In genomic region chr14:100417466-100417865, GRCh38 we compare ENCODE assay signal across 9 cellular contexts. TPM values are rescaled to one million over a fixed set of nuclear protein-coding genes. Genes with fewer than 3 reads are reported as not detected.
A peak's percentile ranks its signal among the peaks of the same experiment; 100 is the strongest.
DNase-seq lines count a peak whose midpoint lies in the region; ATAC-seq and TF ChIP-seq lines count a peak whose summit lies in the region.
"Had no signal": no experiment of that assay in that cellular context is flagged by ENCODE, and none has a peak within 500 bp of the region (broad histone marks: within the 10 kb centered on the region; RNA-seq: fewer than 3 reads in every experiment).

No MANE protein-coding gene starts in this region.

- H3K4me1 ChIP-seq in NT2/D1 (ENCODE audit: insufficient read depth, insufficient read length): peaks cover 8% of the 10 kb centered on the region
- peaks cover 27% of the 10 kb centered on the region for H3K4me1 ChIP-seq in mesenchymal stem cell (ENCODE audit: control insufficient read depth, insufficient read depth, low read depth, low read length)

- no peak overlapping the region for H3K27ac Mint-ChIP-seq in endothelial cell (ENCODE audit: unreplicated experiment)

- H3K14ac ChIP-seq in mesenchymal stem cell (ENCODE audit: low read length in 2 of 2): peak overlapping the region in 1 of 2 experiments; percentile 89

- H3K18ac ChIP-seq in mesenchymal stem cell (ENCODE audit: low read depth in 1 of 2, low read length in 2 of 2): peak overlapping the region; percentile 71 to 86

- no peak overlapping the region for H2BK120ac ChIP-seq in mesenchymal stem cell (ENCODE audit: low read depth, low read length)

- ATAC-seq in GM21526 (IDR thresholded peaks at IDR 0.05; ENCODE audit: low FRiP score, unreplicated experiment) (no peak), GM18498 (IDR thresholded peaks at IDR 0.05; ENCODE audit: unreplicated experiment) (no peak), HG02623 (IDR thresholded peaks at IDR 0.05; ENCODE audit: unreplicated experiment) (no peak)

- H4K8ac ChIP-seq in mesenchymal stem cell (ENCODE audit: low read length): peak overlapping the region; percentile 74

- H3K9ac ChIP-seq in NT2/D1 (ENCODE audit: insufficient read length, low read depth): peak overlapping the region; percentile 36
- H3K9ac ChIP-seq in mesenchymal stem cell (ENCODE audit: low read length): peak overlapping the region; percentile 67

- H3K4me2 ChIP-seq in mesenchymal stem cell (ENCODE audit: low read length, poor library complexity, severe bottlenecking): no peak overlapping the region

- H3K4ac ChIP-seq in mesenchymal stem cell (ENCODE audit: low read depth in 1 of 2, low read length in 2 of 2): peak overlapping the region in 1 of 2 experiments; percentile 5

- no peak overlapping the region for H3K4me3 Mint-ChIP-seq in endothelial cell (ENCODE audit: unreplicated experiment)

- H2BK5ac ChIP-seq in mesenchymal stem cell (ENCODE audit: low read depth, low read length, poor library complexity, severe bottlenecking): no peak overlapping the region

- no peak overlapping the region for H2AK5ac ChIP-seq in mesenchymal stem cell (ENCODE audit: low read length, severe bottlenecking)

- H3K4me1 Mint-ChIP-seq in endothelial cell (ENCODE audit: unreplicated experiment): no peaks in the 10 kb centered on the region

- H3K9me3 Mint-ChIP-seq in endothelial cell (ENCODE audit: unreplicated experiment): no peaks in the 10 kb centered on the region

- H3K27ac ChIP-seq in mesenchymal stem cell (ENCODE audit: low read length, poor library complexity, severe bottlenecking): peak overlapping the region; percentile 59
- H3K27ac ChIP-seq: HL-60 had no signal

- no peaks in the 10 kb centered on the region for H3K36me3 ChIP-seq in NT2/D1 (ENCODE audit: insufficient read depth, insufficient read length, low read length)
- peaks cover 0 to 3% of the 10 kb centered on the region in 2 experiments for H3K36me3 ChIP-seq in mesenchymal stem cell (ENCODE audit: control insufficient read depth in 1 of 2, insufficient read depth in 2 of 2, low read depth in 1 of 2, low read length in 2 of 2)

- peaks cover 28% of the 10 kb centered on the region for H3K79me1 ChIP-seq in mesenchymal stem cell (replicated peaks; ENCODE audit: low read length, poor library complexity, severe bottlenecking)

- peak overlapping the region in 1 of 2 experiments; percentile 16 for H2BK12ac ChIP-seq in mesenchymal stem cell (ENCODE audit: low read length in 2 of 2)

- H3K27me3 ChIP-seq in NT2/D1 (ENCODE audit: insufficient read depth, insufficient read length) (no peaks in the 10 kb centered on the region), mesenchymal stem cell (ENCODE audit: control insufficient read depth in 1 of 2, insufficient read depth in 1 of 2, low read length in 2 of 2) (no peaks in the 10 kb centered on the region)

- peak; percentile 93 for DNase-seq in GM03348 (ENCODE audit: low spot score)
- DNase-seq in NT2/D1 (ENCODE audit: low read depth, low spot score): peak; percentile 46
- peak; percentile 73 for DNase-seq in endothelial cell (ENCODE audit: low spot score)
- DNase-seq in mesenchymal stem cell: peak; percentile 95
- DNase-seq in SKM-1 treated with dmso at 0.1 percent for 144 hours (lab: John Stamatoyannopoulos, UW; ENCODE audit: unreplicated experiment): no peak

- H3K27me3 Mint-ChIP-seq in endothelial cell (ENCODE audit: unreplicated experiment): no peaks in the 10 kb centered on the region

- H4K91ac ChIP-seq in mesenchymal stem cell (ENCODE audit: low read length): peak overlapping the region; percentile 48

- peaks cover 3% of the 10 kb centered on the region for H3K36me3 Mint-ChIP-seq in endothelial cell (ENCODE audit: low read depth, unreplicated experiment)

- no peak overlapping the region for H2AFZ ChIP-seq in mesenchymal stem cell (ENCODE audit: low read depth, low read length)

- no peak overlapping the region for H3K4me3 ChIP-seq in NT2/D1 (ENCODE audit: insufficient read length, low read depth)
- peak overlapping the region in 1 of 2 experiments; percentile 51 for H3K4me3 ChIP-seq in mesenchymal stem cell (ENCODE audit: insufficient read depth in 1 of 2, low read depth in 1 of 2, low read length in 2 of 2)

- H2BK15ac ChIP-seq in mesenchymal stem cell (ENCODE audit: low read depth, poor library complexity, severe bottlenecking): no peak overlapping the region

- TF ChIP-seq CTCF in endothelial cell (IDR thresholded peaks at IDR 0.05; ENCODE audit: unreplicated experiment): peak; percentile 25

- no peak overlapping the region for H3K23ac ChIP-seq in mesenchymal stem cell (ENCODE audit: low read length in 2 of 2)

- H3K9me3 ChIP-seq in NT2/D1 (ENCODE audit: insufficient read depth, low read length) (no peaks in the 10 kb centered on the region), mesenchymal stem cell (ENCODE audit: control insufficient read depth, low read length) (no peaks in the 10 kb centered on the region)

- WGBS in mesenchymal stem cell: 10% methylated on average over 7 of the region's 7 CpGs

RNA-seq across cellular contexts. Expression of gene WDR25, which starts 41.2 kb away (rescaled TPM):
- total RNA-seq in endothelial cell (ENCODE audit: unreplicated experiment): 14.2 TPM
- 12.3 TPM for polyA plus RNA-seq in mesenchymal stem cell (2013, experiment 1 of 2)
- polyA plus RNA-seq in mesenchymal stem cell (2013, experiment 2 of 2): 12.0 TPM
